ENCODE assay signal across 13 cellular contexts in the genomic region with DNA sequence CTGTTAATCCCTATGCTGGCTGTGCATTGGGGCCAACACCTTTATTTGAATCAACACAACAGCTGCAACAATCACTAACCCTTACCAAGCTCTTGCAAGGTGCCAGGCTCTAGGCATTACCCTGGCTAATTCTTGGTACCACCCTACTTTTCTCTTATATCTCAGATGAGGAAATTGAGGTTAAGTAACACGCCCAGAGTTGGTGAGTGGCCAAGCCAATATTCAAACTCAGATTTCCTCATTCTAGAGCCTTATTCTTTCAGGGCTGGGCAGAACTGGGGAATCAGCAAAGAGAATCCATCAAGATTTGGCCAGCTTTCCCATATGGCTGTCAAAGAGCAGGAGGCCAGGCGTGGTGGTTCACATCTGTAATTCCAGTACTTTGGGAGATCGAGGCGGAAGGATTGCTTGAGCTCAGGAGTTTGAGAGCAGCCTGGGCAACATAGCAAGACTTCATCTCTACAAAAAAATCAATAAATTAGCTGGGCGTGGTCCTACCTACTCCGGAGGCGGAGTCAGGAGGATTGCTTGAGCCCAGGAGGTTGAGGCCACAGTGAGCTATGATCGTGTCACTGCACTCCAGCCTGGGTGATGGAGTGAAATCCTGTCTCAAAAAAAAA. TPM values are rescaled to one million over a fixed set of nuclear protein-coding genes. Genes with fewer than 3 reads are reported as not detected.
DNase-seq lines count a peak whose midpoint lies in the region; ATAC-seq and TF ChIP-seq lines count a peak whose summit lies in the region.
"Had no signal": no experiment of that assay in that cellular context is flagged by ENCODE, and none has a peak within 500 bp of the region (broad histone marks: within the 10 kb centered on the region; RNA-seq: fewer than 3 reads in every experiment).

No MANE protein-coding gene starts in this region.

- H3K36me3 Mint-ChIP-seq in activated naive CD8-positive, alpha-beta T cell treated with anti-CD3 and anti-CD28 coated beads, Interleukin-2, amount 10 ng/mL, durations not matched to agents 7 days and 5 days = peaks cover 11% of the 10 kb centered on the region
- no peaks in the 10 kb centered on the region for H3K36me3 Mint-ChIP-seq in activated naive CD8-positive, alpha-beta T cell treated with anti-CD3 and anti-CD28 coated beads, Interleukin-2, amount 50 U/mL, for 24 hours (ENCODE audit: low read depth)
- H3K36me3 Mint-ChIP-seq in type B pancreatic cell = no peaks in the 10 kb centered on the region

- no peaks in the 10 kb centered on the region for H3K9me2 ChIP-seq in OCI-LY7 (ENCODE audit: insufficient read depth, low read length)

- TF ChIP-seq CTCF in OCI-LY7 (conservative IDR thresholded peaks at IDR 0.05; ENCODE audit: low read length) = no peak
- TF ChIP-seq CTCF in type B pancreatic cell (conservative IDR thresholded peaks at IDR 0.05) = no peak

- peaks cover 43% of the 10 kb centered on the region for H3K4me1 Mint-ChIP-seq in activated naive CD8-positive, alpha-beta T cell treated with anti-CD3 and anti-CD28 coated beads, Interleukin-2, amount 10 ng/mL, durations not matched to agents 7 days and 5 days
- H3K4me1 Mint-ChIP-seq in activated naive CD8-positive, alpha-beta T cell treated with anti-CD3 and anti-CD28 coated beads, Interleukin-2, amount 50 U/mL, for 24 hours = peaks cover 66% of the 10 kb centered on the region
- peaks cover 52% of the 10 kb centered on the region for H3K4me1 Mint-ChIP-seq in stimulated activated naive CD8-positive, alpha-beta T cell treated with anti-CD3 and anti-CD28 coated beads, Interleukin-15, amount 100 ng/mL, for 72 hours
- H3K4me1 Mint-ChIP-seq in type B pancreatic cell (ENCODE audit: unreplicated experiment) = peaks cover 17% of the 10 kb centered on the region

- H4K20me1 ChIP-seq in OCI-LY7 (ENCODE audit: insufficient read depth, low read length) = no peaks in the 10 kb centered on the region

- peaks cover 17% of the 10 kb centered on the region for H3K4me1 ChIP-seq in OCI-LY7 (ENCODE audit: insufficient read depth, low read length, poor library complexity, severe bottlenecking)
- H3K4me1 ChIP-seq: Peyer's patch had no signal

- H3K9me3 ChIP-seq in OCI-LY7 (ENCODE audit: low read length) = no peaks in the 10 kb centered on the region
- H3K9me3 ChIP-seq: Peyer's patch had no signal

- no peak for DNase-seq in activated naive CD8-positive, alpha-beta T cell treated with anti-CD3 and anti-CD28 coated beads, Interleukin-2, amount 10 ng/mL, durations not matched to agents 7 days and 5 days
- DNase-seq in activated naive CD8-positive, alpha-beta T cell treated with anti-CD3 and anti-CD28 coated beads, Interleukin-2, amount 50 U/mL, for 24 hours = no peak
- no peak for DNase-seq in OCI-LY7 (ENCODE audit: low spot score)
- no peak for DNase-seq in epithelial cell of prostate (ENCODE audit: low read depth, low spot score)
- no peak for DNase-seq in stimulated activated naive CD8-positive, alpha-beta T cell treated with anti-CD3 and anti-CD28 coated beads, Interleukin-15, amount 100 ng/mL, for 72 hours
- DNase-seq in type B pancreatic cell (ENCODE audit: extremely low spot score, unreplicated experiment) = no peak
- DNase-seq: activated B cell treated with CpG ODN at 0.5 μM for 24 hours, glutamatergic neuron, NCI-H2081 treated with DMSO at 0.1 percent for 48 hours had no signal

- peak overlapping the region; percentile 82 for H3K27ac Mint-ChIP-seq in activated naive CD8-positive, alpha-beta T cell treated with anti-CD3 and anti-CD28 coated beads, Interleukin-2, amount 10 ng/mL, durations not matched to agents 7 days and 5 days
- no peak overlapping the region for H3K27ac Mint-ChIP-seq in activated naive CD8-positive, alpha-beta T cell treated with anti-CD3 and anti-CD28 coated beads, Interleukin-2, amount 50 U/mL, for 24 hours
- H3K27ac Mint-ChIP-seq in stimulated activated naive CD8-positive, alpha-beta T cell treated with anti-CD3 and anti-CD28 coated beads, Interleukin-15, amount 100 ng/mL, for 72 hours = no peak overlapping the region
- H3K27ac Mint-ChIP-seq in type B pancreatic cell = no peak overlapping the region
- H3K27ac Mint-ChIP-seq: activated B cell treated with CpG ODN at 0.5 μM for 24 hours; activated T-helper 1 cell treated with anti-CD3 and anti-CD28 coated beads, Interleukin-12 subunit alpha, Interleukin-12 subunit beta, Interleukin-2, Interleukin-4 antibody, amounts not matched to agents 30 ng/mL and 10 ng/mL and 1 ng/mL, durations not matched to agents 14 hours and 24 hours and 36 hours had no signal

- intact Hi-C loops in OCI-LY7 (cut with micrococcal nuclease; ENCODE audit: unreplicated experiment) = no loop called here

- H3K9me3 Mint-ChIP-seq in activated naive CD8-positive, alpha-beta T cell treated with anti-CD3 and anti-CD28 coated beads, Interleukin-2, amount 10 ng/mL, durations not matched to agents 7 days and 5 days = peaks cover 4% of the 10 kb centered on the region
- peaks cover 4% of the 10 kb centered on the region for H3K9me3 Mint-ChIP-seq in activated naive CD8-positive, alpha-beta T cell treated with anti-CD3 and anti-CD28 coated beads, Interleukin-2, amount 50 U/mL, for 24 hours
- H3K9me3 Mint-ChIP-seq in stimulated activated naive CD8-positive, alpha-beta T cell treated with anti-CD3 and anti-CD28 coated beads, Interleukin-15, amount 100 ng/mL, for 72 hours = peaks cover 0 to 7% of the 10 kb centered on the region in 2 donors
- no peaks in the 10 kb centered on the region for H3K9me3 Mint-ChIP-seq in type B pancreatic cell
- H3K9me3 Mint-ChIP-seq: activated B cell treated with CpG ODN at 0.5 μM for 24 hours; activated T-helper 1 cell treated with anti-CD3 and anti-CD28 coated beads, Interleukin-12 subunit alpha, Interleukin-12 subunit beta, Interleukin-2, Interleukin-4 antibody, amounts not matched to agents 30 ng/mL and 10 ng/mL and 1 ng/mL, durations not matched to agents 14 hours and 24 hours and 36 hours had no signal

- H3K79me2 ChIP-seq in OCI-LY7 (ENCODE audit: insufficient read depth, low read depth, low read length) = no peaks in the 10 kb centered on the region

- no peaks in the 10 kb centered on the region for H3K36me3 ChIP-seq in OCI-LY7 (ENCODE audit: insufficient read depth, low read length)
- H3K36me3 ChIP-seq: Peyer's patch had no signal

- no peaks in the 10 kb centered on the region for H3K27me3 Mint-ChIP-seq in activated naive CD8-positive, alpha-beta T cell treated with anti-CD3 and anti-CD28 coated beads, Interleukin-2, amount 10 ng/mL, durations not matched to agents 7 days and 5 days
- no peaks in the 10 kb centered on the region for H3K27me3 Mint-ChIP-seq in activated naive CD8-positive, alpha-beta T cell treated with anti-CD3 and anti-CD28 coated beads, Interleukin-2, amount 50 U/mL, for 24 hours
- no peaks in the 10 kb centered on the region for H3K27me3 Mint-ChIP-seq in stimulated activated naive CD8-positive, alpha-beta T cell treated with anti-CD3 and anti-CD28 coated beads, Interleukin-15, amount 100 ng/mL, for 72 hours
- no peaks in the 10 kb centered on the region for H3K27me3 Mint-ChIP-seq in type B pancreatic cell

- H2AFZ ChIP-seq in OCI-LY7 (ENCODE audit: low read length) = no peak overlapping the region

- no peak overlapping the region for H3K27ac ChIP-seq in OCI-LY7 (ENCODE audit: low read depth, low read length, poor library complexity, severe bottlenecking)
- peak overlapping the region; percentile 25 for H3K27ac ChIP-seq in epithelial cell of prostate
- H3K27ac ChIP-seq: Peyer's patch had no signal

- peak; percentile 78 for ATAC-seq in activated naive CD8-positive, alpha-beta T cell treated with anti-CD3 and anti-CD28 coated beads, Interleukin-2, amount 10 ng/mL, durations not matched to agents 7 days and 5 days (ENCODE audit: low read depth)
- ATAC-seq in activated naive CD8-positive, alpha-beta T cell treated with anti-CD3 and anti-CD28 coated beads, Interleukin-2, amount 50 U/mL, for 24 hours = no peak
- ATAC-seq in stimulated activated naive CD8-positive, alpha-beta T cell treated with anti-CD3 and anti-CD28 coated beads, Interleukin-15, amount 100 ng/mL, for 72 hours = peak; percentile 45
- ATAC-seq in HG03159 (IDR thresholded peaks at IDR 0.05; ENCODE audit: unreplicated experiment) (no peak), GM18909 (IDR thresholded peaks at IDR 0.05; ENCODE audit: poor library complexity, unreplicated experiment) (no peak)

- peak overlapping the region; percentile 69 for H3K4me3 Mint-ChIP-seq in activated naive CD8-positive, alpha-beta T cell treated with anti-CD3 and anti-CD28 coated beads, Interleukin-2, amount 10 ng/mL, durations not matched to agents 7 days and 5 days
- H3K4me3 Mint-ChIP-seq in activated naive CD8-positive, alpha-beta T cell treated with anti-CD3 and anti-CD28 coated beads, Interleukin-2, amount 50 U/mL, for 24 hours = no peak overlapping the region
- no peak overlapping the region for H3K4me3 Mint-ChIP-seq in stimulated activated naive CD8-positive, alpha-beta T cell treated with anti-CD3 and anti-CD28 coated beads, Interleukin-15, amount 100 ng/mL, for 72 hours
- H3K4me3 Mint-ChIP-seq in type B pancreatic cell = no peak overlapping the region
- H3K4me3 Mint-ChIP-seq: activated B cell treated with CpG ODN at 0.5 μM for 24 hours; activated T-helper 1 cell treated with anti-CD3 and anti-CD28 coated beads, Interleukin-12 subunit alpha, Interleukin-12 subunit beta, Interleukin-2, Interleukin-4 antibody, amounts not matched to agents 30 ng/mL and 10 ng/mL and 1 ng/mL, durations not matched to agents 14 hours and 24 hours and 36 hours had no signal

- BruUV-seq in OCI-LY7 (replicated peaks; lab: Mats Ljungman, UMichigan) = TSS peak; percentile 32

- POLR2A ChIA-PET in activated naive CD8-positive, alpha-beta T cell treated with anti-CD3 and anti-CD28 coated beads, Interleukin-2, amount 10 ng/mL, durations not matched to agents 7 days and 5 days (lab: Charles Lee) = interaction anchor here (0.6 to 3.1 kb wide), 5 partner anchors 18 to 117 kb away, joined by 3 to 12 read pairs (median 4); a partner anchor contains a TSS
- POLR2A ChIA-PET in OCI-LY7 (lab: Charles Lee) = interaction anchor here (0.6 to 1.8 kb wide), 3 partner anchors 10 to 159 kb away, joined by 3 to 8 read pairs (median 4); no protein-coding TSS in a partner anchor

- no peak overlapping the region for H3K4me2 ChIP-seq in OCI-LY7 (ENCODE audit: low read length)

- H3K4me3 ChIP-seq in OCI-LY7 (ENCODE audit: low read depth, low read length, poor library complexity, severe bottlenecking) = no peak overlapping the region
- H3K4me3 ChIP-seq: Peyer's patch had no signal

- CTCF ChIA-PET in OCI-LY7 (lab: Charles Lee; ENCODE audit: unreplicated experiment) = no interaction called here

RNA-seq across cellular contexts. Expression of a gene that starts 23.7 kb away (rescaled TPM):
- total RNA-seq in activated naive CD8-positive, alpha-beta T cell treated with anti-CD3 and anti-CD28 coated beads, Interleukin-2, amount 10 ng/mL, durations not matched to agents 7 days and 5 days = 10 to 100 TPM; 10.4 to 10.9 TPM
- total RNA-seq in OCI-LY7 (2014; rRNA removed; shearing (Covaris generic)) = 24.2 and 26.1 TPM in 2 replicates
- total RNA-seq in OCI-LY7 (2022) (51.6 and 53.0 TPM in 2 replicates), type B pancreatic cell (ENCODE audit: low replicate concordance) (4.1 and 4.8 TPM in 2 replicates)

RNA-seq across cellular contexts. Expression of a gene that starts 24.1 kb away (rescaled TPM):
- 1 to 10 TPM; 5.8 to 6.5 TPM for total RNA-seq in activated naive CD8-positive, alpha-beta T cell treated with anti-CD3 and anti-CD28 coated beads, Interleukin-2, amount 10 ng/mL, durations not matched to agents 7 days and 5 days
- 3.7 and 4.5 TPM in 2 replicates for total RNA-seq in OCI-LY7 (2014; rRNA removed; shearing (Covaris generic))
- total RNA-seq in OCI-LY7 (2022) (15.4 and 18.9 TPM in 2 replicates), type B pancreatic cell (ENCODE audit: low replicate concordance) (0.67 and 1.6 TPM in 2 replicates)

Comparison
In these comparisons a context has a peak if more than half of its experiments do, and no peak if none do; other contexts are left out.
1. ATAC-seq: peak in activated naive CD8-positive, alpha-beta T cell treated with anti-CD3 and anti-CD28 coated beads, Interleukin-2, amount 10 ng/mL, durations not matched to agents 7 days and 5 days (single experiment) and stimulated activated naive CD8-positive, alpha-beta T cell treated with anti-CD3 and anti-CD28 coated beads, Interleukin-15, amount 100 ng/mL, for 72 hours (single experiment); none in activated naive CD8-positive, alpha-beta T cell treated with anti-CD3 and anti-CD28 coated beads, Interleukin-2, amount 50 U/mL, for 24 hours (single experiment), HG03159 (single experiment) and GM18909 (single experiment).